Comparison of ENCODE assay signal across 8 cellular contexts in the genomic region with DNA sequence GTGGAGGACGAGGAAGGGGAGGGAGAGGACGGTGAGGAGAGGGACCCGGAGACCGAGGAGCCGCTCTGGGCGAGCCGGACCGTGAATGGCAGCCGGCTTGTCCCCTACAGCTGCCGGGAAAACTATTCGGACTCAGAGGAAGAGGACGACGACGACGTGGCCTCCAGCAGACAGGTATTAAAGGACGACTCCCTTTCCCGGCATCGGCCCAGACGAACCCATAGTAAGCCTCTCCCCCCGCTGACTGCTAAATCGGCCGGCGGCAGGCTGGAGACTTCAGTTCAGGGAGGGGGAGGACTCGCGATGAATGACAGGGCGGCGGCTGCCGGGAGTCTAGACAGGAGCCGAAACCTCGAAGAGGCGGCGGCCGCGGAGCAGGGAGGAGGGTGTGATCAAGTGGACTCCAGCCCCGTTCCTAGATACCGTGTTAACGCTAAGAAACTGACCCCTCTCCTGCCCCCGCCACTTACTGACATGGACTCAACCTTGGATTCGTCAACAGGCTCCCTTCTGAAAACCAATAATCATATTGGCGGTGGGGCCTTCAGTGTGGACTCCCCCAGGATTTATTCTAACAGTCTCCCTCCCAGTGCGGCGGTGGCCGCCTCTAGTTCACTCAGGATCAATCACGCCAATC. TPM values are rescaled to one million over a fixed set of nuclear protein-coding genes. Genes with fewer than 3 reads are reported as not detected.
DNase-seq lines count a peak whose midpoint lies in the region; ATAC-seq lines count a peak whose summit lies in the region.

No MANE protein-coding gene starts in this region.

- no peaks in the 10 kb centered on the region for H3K27me3 ChIP-seq in mucosa of stomach (ENCODE audit: control insufficient read depth, insufficient read depth, low read length)

- peak overlapping the region; percentile 43 for H3K4me3 ChIP-seq in mucosa of stomach (ENCODE audit: low read length)

- no peaks in the 10 kb centered on the region for H3K9me3 ChIP-seq in mucosa of stomach (ENCODE audit: control insufficient read depth, low read length)

- ATAC-seq in GM18511 (IDR thresholded peaks at IDR 0.05; ENCODE audit: unreplicated experiment) (peak; percentile 57), HG03039 (IDR thresholded peaks at IDR 0.05; ENCODE audit: unreplicated experiment) (peak; percentile 48)

- H3K4me1 ChIP-seq in mucosa of stomach (ENCODE audit: control insufficient read depth, insufficient read depth, low read length): peaks cover 18% of the 10 kb centered on the region

- H3K36me3 ChIP-seq in mucosa of stomach (ENCODE audit: control insufficient read depth, insufficient read depth, low read length): no peaks in the 10 kb centered on the region

- H3K27ac ChIP-seq in epithelial cell of prostate: peak overlapping the region; percentile 85

- peak overlapping the region; percentile 93 for H3K9ac ChIP-seq in mucosa of stomach (ENCODE audit: low read length)

- DNase-seq in A172 (ENCODE audit: low spot score) (peak; percentile 33), NCI-H69 (lab: John Stamatoyannopoulos, UW) (peak; percentile 70), epithelial cell of prostate (ENCODE audit: low read depth, low spot score) (peak; percentile 40)
- DNase-seq in activated CD8-positive, alpha-beta memory T cell treated with anti-CD3 and anti-CD28 coated beads, Interleukin-2, amount 50 U/mL, for 4 hours: peak; percentile 65
- DNase-seq in stimulated activated CD8-positive, alpha-beta memory T cell treated with anti-CD3 and anti-CD28 coated beads, Interleukin-7, amount 100 ng/mL, for 24 hours (ENCODE audit: low read depth): peak; percentile 22

RNA-seq across cellular contexts. Expression of gene LEMD3, which starts 1.0 kb away (rescaled TPM):
- total RNA-seq in A172 (2014; rRNA removed; shearing (Covaris generic)): 17.8 and 18.3 TPM in 2 replicates

RNA-seq across cellular contexts. Expression of gene WIF1, which starts 49.3 kb away (rescaled TPM):
- total RNA-seq in A172 (2014; rRNA removed; shearing (Covaris generic)): not detected in 2 replicates

Comparison
In these comparisons a context has a peak if more than half of its experiments do, and no peak if none do; other contexts are left out.
1. Peak in every context shown above with its lines: DNase-seq, ATAC-seq, H3K4me3 ChIP-seq and H3K27ac ChIP-seq.